Comparison of ENCODE assay signal across 8 cellular contexts in genomic region chr6:111721677-111722219, GRCh38.
DNase-seq lines count a peak whose midpoint lies in the region; ATAC-seq and TF ChIP-seq lines count a peak whose summit lies in the region.

No MANE protein-coding gene starts in this region.

- no peak overlapping the region for H3K4me3 Mint-ChIP-seq in CD14-positive monocyte

- H3K4me3 ChIP-seq in fibroblast of mammary gland (ENCODE audit: control insufficient read depth, low read depth, low read length): no peak overlapping the region
- H3K4me3 ChIP-seq in skeletal muscle cell (ENCODE audit: low read depth, low read length): no peak overlapping the region

- no peaks in the 10 kb centered on the region for H3K27me3 Mint-ChIP-seq in CD14-positive monocyte (ENCODE audit: low read depth in 3 of 3)

- TF ChIP-seq CTCF in CD14-positive monocyte (IDR thresholded peaks at IDR 0.05) (peak; percentile 74), fibroblast of mammary gland (conservative IDR thresholded peaks at IDR 0.05; ENCODE audit: control insufficient read depth, insufficient read depth, low read depth, low read length) (peak; percentile 86)

- peaks cover 41 to 53% of the 10 kb centered on the region in 2 donors for H3K36me3 Mint-ChIP-seq in CD14-positive monocyte

- intact Hi-C loops in CD14-positive monocyte (cut with micrococcal nuclease): no loop called here

- H3K4me1 Mint-ChIP-seq in CD14-positive monocyte: peaks cover 42% of the 10 kb centered on the region

- H3K9me3 Mint-ChIP-seq in CD14-positive monocyte: peaks cover 0 to 2% (median 0%) of the 10 kb centered on the region in 7 donors

- no peak for DNase-seq in CD14-positive monocyte (ENCODE audit: low spot score)
- peak; percentile 39 for DNase-seq in HT-29 (ENCODE audit: low spot score)
- DNase-seq in activated CD4-positive, alpha-beta T cell treated with anti-CD3 and anti-CD28 coated beads, Interleukin-2, amount 50 U/mL, for 4 hours: peak; percentile 26 to 29
- DNase-seq in fibroblast of mammary gland (ENCODE audit: low read depth): peak; percentile 91
- DNase-seq in skeletal muscle cell (ENCODE audit: low read depth): peak; percentile 67
- DNase-seq in NCI-H446 (lab: John Stamatoyannopoulos, UW): no peak
- DNase-seq in COLO829 (ENCODE audit: low spot score): no peak

- peak overlapping the region in 2 of 7 donors; percentile 31 to 70 for H3K27ac Mint-ChIP-seq in CD14-positive monocyte

- no peak for ATAC-seq in HG03442 (IDR thresholded peaks at IDR 0.05; ENCODE audit: unreplicated experiment)

Comparison
In these comparisons a context has a peak if more than half of its experiments do, and no peak if none do; other contexts are left out.
1. DNase-seq: peak in HT-29 (single experiment), activated CD4-positive, alpha-beta T cell treated with anti-CD3 and anti-CD28 coated beads, Interleukin-2, amount 50 U/mL, for 4 hours (2 of 2), fibroblast of mammary gland (single experiment) and skeletal muscle cell (single experiment); none in CD14-positive monocyte (single experiment), NCI-H446 (0 of 2) and COLO829 (single experiment).